ENCODE assay signal across 8 cellular contexts in the genomic region with DNA sequence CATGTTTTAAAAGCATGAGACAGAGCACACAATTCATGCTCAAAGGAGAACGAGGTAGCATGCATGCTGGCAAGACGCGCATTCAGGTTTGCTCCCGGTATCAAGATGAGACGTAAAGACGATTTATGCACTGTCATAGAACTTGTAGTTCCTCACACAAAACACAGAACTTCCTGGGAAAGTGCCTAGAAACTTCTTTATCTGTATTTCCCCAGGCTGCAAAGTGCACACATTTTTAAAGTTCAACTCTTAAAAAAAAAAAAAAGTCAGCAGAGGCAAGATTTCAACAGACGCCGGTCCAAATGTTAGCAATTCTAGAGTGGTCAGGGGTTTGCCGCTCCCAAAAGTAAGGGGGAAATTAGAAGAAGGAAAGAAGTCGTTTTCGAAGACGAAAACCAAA.
DNase-seq lines count a peak whose midpoint lies in the region; ATAC-seq and TF ChIP-seq lines count a peak whose summit lies in the region.

No MANE protein-coding gene starts in this region.

- peak overlapping the region; percentile 20; the same call in 1 of the 2 replicates for H2AFZ ChIP-seq in OCI-LY7 (ENCODE audit: low read length)

- H3K9me2 ChIP-seq in OCI-LY7 (ENCODE audit: insufficient read depth, low read length), result no peaks in the 10 kb centered on the region

- peaks cover 0 to 2% of the 10 kb centered on the region in 2 donors for H3K27me3 Mint-ChIP-seq in CD8-positive, alpha-beta memory T cell

- H3K4me2 ChIP-seq in OCI-LY7 (ENCODE audit: low read length), result no peak overlapping the region

- no peaks in the 10 kb centered on the region for H3K27me3 ChIP-seq in CD8-positive, alpha-beta memory T cell (ENCODE audit: insufficient read depth, low read length, poor library complexity, severe bottlenecking)
- H3K27me3 ChIP-seq in esophagus squamous epithelium, result no peaks in the 10 kb centered on the region

- no peak for DNase-seq in CD8-positive, alpha-beta memory T cell
- DNase-seq in OCI-LY7 (ENCODE audit: low spot score), result no peak
- no peak for DNase-seq in esophagus squamous epithelium (lab: John Stamatoyannopoulos, UW)
- peak; percentile 57 for DNase-seq in pons (ENCODE audit: low spot score)
- DNase-seq in dedifferentiated amniotic fluid mesenchymal stem cell (ENCODE audit: extremely low spot score), result no peak

- H3K4me1 ChIP-seq in CD8-positive, alpha-beta memory T cell (ENCODE audit: insufficient read depth, low read length), result no peaks in the 10 kb centered on the region
- H3K4me1 ChIP-seq in OCI-LY7 (ENCODE audit: insufficient read depth, low read length, poor library complexity, severe bottlenecking) (no peaks in the 10 kb centered on the region), esophagus squamous epithelium (peaks cover 11 to 61% (median 39%) of the 10 kb centered on the region in 3 donors)

- H3K36me3 Mint-ChIP-seq in CD8-positive, alpha-beta memory T cell, result peaks cover 0 to 1% (median 0%) of the 10 kb centered on the region in 3 donors

- H3K4me3 ChIP-seq in CD8-positive, alpha-beta memory T cell (ENCODE audit: low read length), result peak overlapping the region; percentile 32
- H3K4me3 ChIP-seq in OCI-LY7 (ENCODE audit: low read depth, low read length, poor library complexity, severe bottlenecking) (no peak overlapping the region), esophagus squamous epithelium (peak overlapping the region in 3 of 4 donors; percentile 3 to 48 (median 18))

- no peaks in the 10 kb centered on the region for H4K20me1 ChIP-seq in OCI-LY7 (ENCODE audit: insufficient read depth, low read length)

- ATAC-seq in GM18873 (IDR thresholded peaks at IDR 0.05; ENCODE audit: low FRiP score, unreplicated experiment) (no peak), HG03108 (IDR thresholded peaks at IDR 0.05; ENCODE audit: unreplicated experiment) (no peak), HG03442 (IDR thresholded peaks at IDR 0.05; ENCODE audit: unreplicated experiment) (no peak)

- POLR2A ChIA-PET in CD8-positive, alpha-beta memory T cell (lab: Charles Lee), result no interaction called here
- POLR2A ChIA-PET in OCI-LY7 (lab: Charles Lee), result no interaction called here

- no peaks in the 10 kb centered on the region for H3K36me3 ChIP-seq in CD8-positive, alpha-beta memory T cell (ENCODE audit: insufficient read depth, low read length)
- H3K36me3 ChIP-seq in OCI-LY7 (ENCODE audit: insufficient read depth, low read length), result no peaks in the 10 kb centered on the region
- H3K36me3 ChIP-seq in esophagus squamous epithelium, result no peaks in the 10 kb centered on the region

- H3K79me2 ChIP-seq in OCI-LY7 (ENCODE audit: insufficient read depth, low read depth, low read length), result no peaks in the 10 kb centered on the region

- no peaks in the 10 kb centered on the region for H3K9me3 Mint-ChIP-seq in CD8-positive, alpha-beta memory T cell

- no TSS peak for BruUV-seq in OCI-LY7 (replicated peaks; lab: Mats Ljungman, UMichigan)

- intact Hi-C loops in OCI-LY7 (cut with micrococcal nuclease; ENCODE audit: unreplicated experiment), result no loop called here
- intact Hi-C loops in esophagus squamous epithelium (cut with DNase I), result no loop called here

- CTCF ChIA-PET in CD8-positive, alpha-beta memory T cell (lab: Charles Lee), result no interaction called here
- CTCF ChIA-PET in OCI-LY7 (lab: Charles Lee; ENCODE audit: unreplicated experiment), result no interaction called here

- H3K27ac ChIP-seq in CD8-positive, alpha-beta memory T cell (ENCODE audit: low read depth, low read length), result no peak overlapping the region
- no peak overlapping the region for H3K27ac ChIP-seq in OCI-LY7 (ENCODE audit: low read depth, low read length, poor library complexity, severe bottlenecking)
- H3K27ac ChIP-seq in esophagus squamous epithelium, result peak overlapping the region; percentile 5 to 86 (median 77)

- no peak overlapping the region for H3K27ac Mint-ChIP-seq in CD8-positive, alpha-beta memory T cell

- TF ChIP-seq POLR2A in esophagus squamous epithelium (IDR thresholded peaks at IDR 0.05), result no peak

- TF ChIP-seq CTCF in OCI-LY7 (conservative IDR thresholded peaks at IDR 0.05; ENCODE audit: low read length) (no peak), esophagus squamous epithelium (IDR thresholded peaks at IDR 0.05) (no peak)

- H3K4me1 Mint-ChIP-seq in CD8-positive, alpha-beta memory T cell, result peaks cover 10 to 13% (median 12%) of the 10 kb centered on the region in 3 donors

- no peaks in the 10 kb centered on the region for H3K9me3 ChIP-seq in CD8-positive, alpha-beta memory T cell (ENCODE audit: low read length)
- H3K9me3 ChIP-seq in OCI-LY7 (ENCODE audit: low read length) (no peaks in the 10 kb centered on the region), esophagus squamous epithelium (no peaks in the 10 kb centered on the region)

- WGBS in esophagus squamous epithelium, 2 donors, result 61 to 63% methylated on average over 12 of the region's 12 CpGs

- peak overlapping the region in 5 of 7 donors; percentile 23 to 81 (median 63) for H3K4me3 Mint-ChIP-seq in CD8-positive, alpha-beta memory T cell

Comparison
In these comparisons a context has a peak if more than half of its experiments do, and no peak if none do; other contexts are left out.
1. H3K27ac ChIP-seq: peak in esophagus squamous epithelium (4 of 4); none in CD8-positive, alpha-beta memory T cell (single experiment) and OCI-LY7 (single experiment).